In the genomic region with DNA sequence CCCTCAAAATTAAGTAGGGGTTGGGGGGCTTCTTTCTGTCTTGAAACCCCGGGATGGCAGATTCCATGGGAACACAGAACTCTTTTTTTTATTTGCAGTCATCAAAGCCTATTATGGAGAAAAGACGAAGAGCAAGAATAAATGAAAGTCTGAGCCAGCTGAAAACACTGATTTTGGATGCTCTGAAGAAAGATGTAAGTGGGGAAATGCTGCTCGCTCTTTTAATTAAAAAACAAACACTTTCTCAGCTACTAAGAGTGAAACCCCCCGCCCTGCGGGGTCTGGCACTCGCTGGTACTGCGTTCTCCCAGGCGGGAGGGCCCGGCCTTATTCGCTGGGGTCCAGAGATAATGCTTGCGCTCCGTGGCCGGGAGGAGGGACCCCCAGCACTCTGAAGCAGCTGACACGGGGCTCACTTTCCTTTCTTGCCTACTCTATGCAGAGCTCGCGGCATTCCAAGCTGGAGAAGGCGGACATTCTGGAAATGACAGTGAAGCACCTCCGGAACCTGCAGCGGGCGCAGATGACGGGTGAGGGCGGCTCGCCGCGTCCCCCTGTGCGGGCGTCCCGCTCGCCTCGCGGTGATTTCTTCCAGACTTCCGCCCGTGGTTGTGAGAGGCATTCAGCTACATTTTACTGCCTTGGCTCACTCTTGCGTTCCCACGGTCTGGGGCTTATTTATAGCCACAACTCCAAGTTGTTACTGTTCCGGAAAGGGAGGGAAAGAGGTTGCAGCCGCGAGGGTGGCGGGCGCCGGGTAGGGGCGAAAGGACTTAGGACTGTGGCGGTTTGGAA, we compare ENCODE assay signal across 1 cellular context.
A peak's percentile ranks its signal among the peaks of the same experiment; 100 is the strongest.
TF ChIP-seq lines count a peak whose summit lies in the region.

No MANE protein-coding gene starts in this region.

TF ChIP-seq in K562, 482 proteins besides CTCF, POLR2A, EP300 and RAD21 (continued from another document):
- TF ChIP-seq, protein P1, sequence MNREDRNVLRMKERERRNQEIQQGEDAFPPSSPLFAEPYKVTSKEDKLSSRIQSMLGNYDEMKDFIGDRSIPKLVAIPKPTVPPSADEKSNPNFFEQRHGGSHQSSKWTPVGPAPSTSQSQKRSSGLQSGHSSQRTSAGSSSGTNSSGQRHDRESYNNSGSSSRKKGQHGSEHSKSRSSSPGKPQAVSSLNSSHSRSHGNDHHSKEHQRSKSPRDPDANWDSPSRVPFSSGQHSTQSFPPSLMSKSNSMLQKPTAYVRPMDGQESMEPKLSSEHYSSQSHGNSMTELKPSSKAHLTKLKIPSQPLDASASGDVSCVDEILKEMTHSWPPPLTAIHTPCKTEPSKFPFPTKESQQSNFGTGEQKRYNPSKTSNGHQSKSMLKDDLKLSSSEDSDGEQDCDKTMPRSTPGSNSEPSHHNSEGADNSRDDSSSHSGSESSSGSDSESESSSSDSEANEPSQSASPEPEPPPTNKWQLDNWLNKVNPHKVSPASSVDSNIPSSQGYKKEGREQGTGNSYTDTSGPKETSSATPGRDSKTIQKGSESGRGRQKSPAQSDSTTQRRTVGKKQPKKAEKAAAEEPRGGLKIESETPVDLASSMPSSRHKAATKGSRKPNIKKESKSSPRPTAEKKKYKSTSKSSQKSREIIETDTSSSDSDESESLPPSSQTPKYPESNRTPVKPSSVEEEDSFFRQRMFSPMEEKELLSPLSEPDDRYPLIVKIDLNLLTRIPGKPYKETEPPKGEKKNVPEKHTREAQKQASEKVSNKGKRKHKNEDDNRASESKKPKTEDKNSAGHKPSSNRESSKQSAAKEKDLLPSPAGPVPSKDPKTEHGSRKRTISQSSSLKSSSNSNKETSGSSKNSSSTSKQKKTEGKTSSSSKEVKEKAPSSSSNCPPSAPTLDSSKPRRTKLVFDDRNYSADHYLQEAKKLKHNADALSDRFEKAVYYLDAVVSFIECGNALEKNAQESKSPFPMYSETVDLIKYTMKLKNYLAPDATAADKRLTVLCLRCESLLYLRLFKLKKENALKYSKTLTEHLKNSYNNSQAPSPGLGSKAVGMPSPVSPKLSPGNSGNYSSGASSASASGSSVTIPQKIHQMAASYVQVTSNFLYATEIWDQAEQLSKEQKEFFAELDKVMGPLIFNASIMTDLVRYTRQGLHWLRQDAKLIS (CRISPR knock-in tag; IDR thresholded peaks at IDR 0.05) = peak; percentile 33; the same call in 1 of the 2 replicates
- TF ChIP-seq PTBP1 (IDR thresholded peaks at IDR 0.05; ENCODE audit: low read depth, low read length) (0 out of 2 replicates have a peak, but pooled peaks have one; percentile 14), ZNF253 (CRISPR knock-in tag; conservative IDR thresholded peaks at IDR 0.05) (no peak), RB1 (IDR thresholded peaks at IDR 0.05; ENCODE audit: low read depth) (peak; percentile 32; the same call in 1 of the 2 replicates), HNRNPLL (IDR thresholded peaks at IDR 0.05; ENCODE audit: low read depth, low read length, poor library complexity, severe bottlenecking) (peak; percentile 68), PHF8 (IDR thresholded peaks at IDR 0.05; ENCODE audit: borderline replicate concordance, low read length) (peak; percentile 2; the same call in 1 of the 2 replicates), NUFIP1 (IDR thresholded peaks at IDR 0.05; ENCODE audit: partially characterized antibody) (no peak), ZNF263 (CRISPR knock-in tag; IDR thresholded peaks at IDR 0.05; ENCODE audit: borderline replicate concordance) (peak; percentile 46), NFRKB (IDR thresholded peaks at IDR 0.05; ENCODE audit: low read depth) (0 out of 2 replicates have a peak, but pooled peaks have one; percentile 57), SREBF2 (CRISPR knock-in tag; IDR thresholded peaks at IDR 0.05) (no peak), PHB (CRISPR knock-in tag; IDR thresholded peaks at IDR 0.05) (0 out of 2 replicates have a peak, but pooled peaks have one; percentile 76), TAF1 (IDR thresholded peaks at IDR 0.05; ENCODE audit: control insufficient read depth, extremely low read depth, insufficient read depth, low read length, severe bottlenecking) (peak; percentile 14), NR3C1 (CRISPR knock-in tag; IDR thresholded peaks at IDR 0.05) (0 out of 2 replicates have a peak, but pooled peaks have one; percentile 10), ERF (CRISPR knock-in tag; IDR thresholded peaks at IDR 0.05) (0 out of 2 replicates have a peak, but pooled peaks have one; percentile 13), ZBTB7A (IDR thresholded peaks at IDR 0.05; ENCODE audit: borderline replicate concordance, control insufficient read depth, low read depth, low read length) (peak; percentile 45), NR2F6 (CRISPR knock-in tag; IDR thresholded peaks at IDR 0.05) (0 out of 2 replicates have a peak, but pooled peaks have one; percentile 15), ILK (tag; IDR thresholded peaks at IDR 0.05; ENCODE audit: borderline replicate concordance, low read depth) (no peak), KDM1A (IDR thresholded peaks at IDR 0.05) (peak in 1 of 2 experiments; percentile 30; a peak in 2 of 4 replicates), ZNF232 (CRISPR knock-in tag; IDR thresholded peaks at IDR 0.05) (peak; percentile 37; the same call in 1 of the 2 replicates)
- TF ChIP-seq, protein P2, sequence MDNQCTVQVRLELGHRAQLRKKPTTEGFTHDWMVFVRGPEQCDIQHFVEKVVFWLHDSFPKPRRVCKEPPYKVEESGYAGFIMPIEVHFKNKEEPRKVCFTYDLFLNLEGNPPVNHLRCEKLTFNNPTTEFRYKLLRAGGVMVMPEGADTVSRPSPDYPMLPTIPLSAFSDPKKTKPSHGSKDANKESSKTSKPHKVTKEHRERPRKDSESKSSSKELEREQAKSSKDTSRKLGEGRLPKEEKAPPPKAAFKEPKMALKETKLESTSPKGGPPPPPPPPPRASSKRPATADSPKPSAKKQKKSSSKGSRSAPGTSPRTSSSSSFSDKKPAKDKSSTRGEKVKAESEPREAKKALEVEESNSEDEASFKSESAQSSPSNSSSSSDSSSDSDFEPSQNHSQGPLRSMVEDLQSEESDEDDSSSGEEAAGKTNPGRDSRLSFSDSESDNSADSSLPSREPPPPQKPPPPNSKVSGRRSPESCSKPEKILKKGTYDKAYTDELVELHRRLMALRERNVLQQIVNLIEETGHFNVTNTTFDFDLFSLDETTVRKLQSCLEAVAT (IDR thresholded peaks at IDR 0.05) = peak in 1 of 2 experiments; percentile 67; a peak in 1 of 4 replicates
- TF ChIP-seq, protein P3, sequence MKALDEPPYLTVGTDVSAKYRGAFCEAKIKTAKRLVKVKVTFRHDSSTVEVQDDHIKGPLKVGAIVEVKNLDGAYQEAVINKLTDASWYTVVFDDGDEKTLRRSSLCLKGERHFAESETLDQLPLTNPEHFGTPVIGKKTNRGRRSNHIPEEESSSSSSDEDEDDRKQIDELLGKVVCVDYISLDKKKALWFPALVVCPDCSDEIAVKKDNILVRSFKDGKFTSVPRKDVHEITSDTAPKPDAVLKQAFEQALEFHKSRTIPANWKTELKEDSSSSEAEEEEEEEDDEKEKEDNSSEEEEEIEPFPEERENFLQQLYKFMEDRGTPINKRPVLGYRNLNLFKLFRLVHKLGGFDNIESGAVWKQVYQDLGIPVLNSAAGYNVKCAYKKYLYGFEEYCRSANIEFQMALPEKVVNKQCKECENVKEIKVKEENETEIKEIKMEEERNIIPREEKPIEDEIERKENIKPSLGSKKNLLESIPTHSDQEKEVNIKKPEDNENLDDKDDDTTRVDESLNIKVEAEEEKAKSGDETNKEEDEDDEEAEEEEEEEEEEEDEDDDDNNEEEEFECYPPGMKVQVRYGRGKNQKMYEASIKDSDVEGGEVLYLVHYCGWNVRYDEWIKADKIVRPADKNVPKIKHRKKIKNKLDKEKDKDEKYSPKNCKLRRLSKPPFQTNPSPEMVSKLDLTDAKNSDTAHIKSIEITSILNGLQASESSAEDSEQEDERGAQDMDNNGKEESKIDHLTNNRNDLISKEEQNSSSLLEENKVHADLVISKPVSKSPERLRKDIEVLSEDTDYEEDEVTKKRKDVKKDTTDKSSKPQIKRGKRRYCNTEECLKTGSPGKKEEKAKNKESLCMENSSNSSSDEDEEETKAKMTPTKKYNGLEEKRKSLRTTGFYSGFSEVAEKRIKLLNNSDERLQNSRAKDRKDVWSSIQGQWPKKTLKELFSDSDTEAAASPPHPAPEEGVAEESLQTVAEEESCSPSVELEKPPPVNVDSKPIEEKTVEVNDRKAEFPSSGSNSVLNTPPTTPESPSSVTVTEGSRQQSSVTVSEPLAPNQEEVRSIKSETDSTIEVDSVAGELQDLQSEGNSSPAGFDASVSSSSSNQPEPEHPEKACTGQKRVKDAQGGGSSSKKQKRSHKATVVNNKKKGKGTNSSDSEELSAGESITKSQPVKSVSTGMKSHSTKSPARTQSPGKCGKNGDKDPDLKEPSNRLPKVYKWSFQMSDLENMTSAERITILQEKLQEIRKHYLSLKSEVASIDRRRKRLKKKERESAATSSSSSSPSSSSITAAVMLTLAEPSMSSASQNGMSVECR (CRISPR knock-in tag; IDR thresholded peaks at IDR 0.05) = peak; percentile 21; the same call in 1 of the 2 replicates
- TF ChIP-seq, protein P4, sequence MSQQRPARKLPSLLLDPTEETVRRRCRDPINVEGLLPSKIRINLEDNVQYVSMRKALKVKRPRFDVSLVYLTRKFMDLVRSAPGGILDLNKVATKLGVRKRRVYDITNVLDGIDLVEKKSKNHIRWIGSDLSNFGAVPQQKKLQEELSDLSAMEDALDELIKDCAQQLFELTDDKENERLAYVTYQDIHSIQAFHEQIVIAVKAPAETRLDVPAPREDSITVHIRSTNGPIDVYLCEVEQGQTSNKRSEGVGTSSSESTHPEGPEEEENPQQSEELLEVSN (IDR thresholded peaks at IDR 0.05; ENCODE audit: borderline replicate concordance in 1 of 2, extremely low read depth in 1 of 2, insufficient read depth in 1 of 2, insufficient read length in 1 of 2, low read depth in 1 of 2, low read length in 1 of 2, poor library complexity in 1 of 2, severe bottlenecking in 1 of 2) = peak in 1 of 2 experiments; percentile 88
- TF ChIP-seq, protein P5, sequence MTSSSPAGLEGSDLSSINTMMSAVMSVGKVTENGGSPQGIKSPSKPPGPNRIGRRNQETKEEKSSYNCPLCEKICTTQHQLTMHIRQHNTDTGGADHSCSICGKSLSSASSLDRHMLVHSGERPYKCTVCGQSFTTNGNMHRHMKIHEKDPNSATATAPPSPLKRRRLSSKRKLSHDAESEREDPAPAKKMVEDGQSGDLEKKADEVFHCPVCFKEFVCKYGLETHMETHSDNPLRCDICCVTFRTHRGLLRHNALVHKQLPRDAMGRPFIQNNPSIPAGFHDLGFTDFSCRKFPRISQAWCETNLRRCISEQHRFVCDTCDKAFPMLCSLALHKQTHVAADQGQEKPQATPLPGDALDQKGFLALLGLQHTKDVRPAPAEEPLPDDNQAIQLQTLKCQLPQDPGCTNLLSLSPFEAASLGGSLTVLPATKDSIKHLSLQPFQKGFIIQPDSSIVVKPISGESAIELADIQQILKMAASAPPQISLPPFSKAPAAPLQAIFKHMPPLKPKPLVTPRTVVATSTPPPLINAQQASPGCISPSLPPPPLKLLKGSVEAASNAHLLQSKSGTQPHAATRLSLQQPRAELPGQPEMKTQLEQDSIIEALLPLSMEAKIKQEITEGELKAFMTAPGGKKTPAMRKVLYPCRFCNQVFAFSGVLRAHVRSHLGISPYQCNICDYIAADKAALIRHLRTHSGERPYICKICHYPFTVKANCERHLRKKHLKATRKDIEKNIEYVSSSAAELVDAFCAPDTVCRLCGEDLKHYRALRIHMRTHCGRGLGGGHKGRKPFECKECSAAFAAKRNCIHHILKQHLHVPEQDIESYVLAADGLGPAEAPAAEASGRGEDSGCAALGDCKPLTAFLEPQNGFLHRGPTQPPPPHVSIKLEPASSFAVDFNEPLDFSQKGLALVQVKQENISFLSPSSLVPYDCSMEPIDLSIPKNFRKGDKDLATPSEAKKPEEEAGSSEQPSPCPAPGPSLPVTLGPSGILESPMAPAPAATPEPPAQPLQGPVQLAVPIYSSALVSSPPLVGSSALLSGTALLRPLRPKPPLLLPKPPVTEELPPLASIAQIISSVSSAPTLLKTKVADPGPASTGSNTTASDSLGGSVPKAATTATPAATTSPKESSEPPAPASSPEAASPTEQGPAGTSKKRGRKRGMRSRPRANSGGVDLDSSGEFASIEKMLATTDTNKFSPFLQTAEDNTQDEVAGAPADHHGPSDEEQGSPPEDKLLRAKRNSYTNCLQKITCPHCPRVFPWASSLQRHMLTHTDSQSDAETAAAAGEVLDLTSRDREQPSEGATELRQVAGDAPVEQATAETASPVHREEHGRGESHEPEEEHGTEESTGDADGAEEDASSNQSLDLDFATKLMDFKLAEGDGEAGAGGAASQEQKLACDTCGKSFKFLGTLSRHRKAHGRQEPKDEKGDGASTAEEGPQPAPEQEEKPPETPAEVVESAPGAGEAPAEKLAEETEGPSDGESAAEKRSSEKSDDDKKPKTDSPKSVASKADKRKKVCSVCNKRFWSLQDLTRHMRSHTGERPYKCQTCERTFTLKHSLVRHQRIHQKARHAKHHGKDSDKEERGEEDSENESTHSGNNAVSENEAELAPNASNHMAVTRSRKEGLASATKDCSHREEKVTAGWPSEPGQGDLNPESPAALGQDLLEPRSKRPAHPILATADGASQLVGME (CRISPR knock-in tag; IDR thresholded peaks at IDR 0.05) = no peak
